In genomic region chr5:107705390-107706014, GRCh38 we compare ENCODE assay signal across 10 cellular contexts. TPM values are rescaled to one million over a fixed set of nuclear protein-coding genes. Genes with fewer than 3 reads are reported as not detected.
DNase-seq lines count a peak whose midpoint lies in the region; ATAC-seq, FAIRE-seq and TF ChIP-seq lines count a peak whose summit lies in the region.
"Had no signal": no experiment of that assay in that cellular context is flagged by ENCODE, and none has a peak within 500 bp of the region (broad histone marks: within the 10 kb centered on the region; RNA-seq: fewer than 3 reads in every experiment).

No MANE protein-coding gene starts in this region.

- H3K79me2 ChIP-seq in smooth muscle cell (ENCODE audit: low read depth), result no peaks in the 10 kb centered on the region

- 62% methylated on average over 5 of the region's 5 CpGs for WGBS in smooth muscle cell (ENCODE audit: low lambda C conversion rate)

- no peak overlapping the region for H3K27ac Mint-ChIP-seq in progenitor cell of endocrine pancreas
- no peak overlapping the region for H3K27ac Mint-ChIP-seq in activated T-helper 17 cell treated with anti-CD3 and anti-CD28 coated beads, Interleukin-2, amount 50 U/mL, for 72 hours
- H3K27ac Mint-ChIP-seq: T-helper 1 cell treated with Interleukin-12 subunit alpha and Interleukin-12 subunit beta and Interleukin-4 antibody, amounts not matched to agents 30 μg/mL and 1 μg/mL, for 36 hours had no signal

- H3K36me3 Mint-ChIP-seq in progenitor cell of endocrine pancreas (ENCODE audit: insufficient read depth), result peaks cover 2% of the 10 kb centered on the region
- no peaks in the 10 kb centered on the region for H3K36me3 Mint-ChIP-seq in activated T-helper 17 cell treated with anti-CD3 and anti-CD28 coated beads, Interleukin-2, amount 50 U/mL, for 72 hours (ENCODE audit: low read depth)

- no peaks in the 10 kb centered on the region for H3K36me3 ChIP-seq in WERI-Rb-1
- H3K36me3 ChIP-seq in smooth muscle cell (ENCODE audit: low read depth), result no peaks in the 10 kb centered on the region

- peaks cover 15% of the 10 kb centered on the region for H3K9me3 Mint-ChIP-seq in progenitor cell of endocrine pancreas (ENCODE audit: low read depth)
- H3K9me3 Mint-ChIP-seq in activated T-helper 17 cell treated with anti-CD3 and anti-CD28 coated beads, Interleukin-2, amount 50 U/mL, for 72 hours, result peaks cover 3% of the 10 kb centered on the region
- H3K9me3 Mint-ChIP-seq: T-helper 1 cell treated with Interleukin-12 subunit alpha and Interleukin-12 subunit beta and Interleukin-4 antibody, amounts not matched to agents 30 μg/mL and 1 μg/mL, for 36 hours had no signal

- peak overlapping the region; percentile 32 for H2AFZ ChIP-seq in smooth muscle cell (ENCODE audit: low read depth)

- H3K4me1 ChIP-seq in smooth muscle cell (ENCODE audit: low read depth), result peaks cover 7% of the 10 kb centered on the region

- H3K27ac ChIP-seq in WERI-Rb-1 (peak overlapping the region; percentile 41), smooth muscle cell (ENCODE audit: low read depth) (no peak overlapping the region)

- H3K27me3 Mint-ChIP-seq in progenitor cell of endocrine pancreas, result no peaks in the 10 kb centered on the region
- peaks cover 23% of the 10 kb centered on the region for H3K27me3 Mint-ChIP-seq in activated T-helper 17 cell treated with anti-CD3 and anti-CD28 coated beads, Interleukin-2, amount 50 U/mL, for 72 hours

- TF ChIP-seq CTCF in WERI-Rb-1 (IDR thresholded peaks at IDR 0.05; ENCODE audit: low read depth, low read length) (no peak), fibroblast of pulmonary artery (IDR thresholded peaks at IDR 0.05; ENCODE audit: low read length, missing control alignments) (no peak), smooth muscle cell (IDR thresholded peaks at IDR 0.05; ENCODE audit: borderline replicate concordance, insufficient read depth, poor library complexity, severe bottlenecking) (no peak), progenitor cell of endocrine pancreas (IDR thresholded peaks at IDR 0.05; ENCODE audit: unreplicated experiment) (no peak)

- H3K4me3 Mint-ChIP-seq in progenitor cell of endocrine pancreas (ENCODE audit: low read depth), result no peak overlapping the region
- H3K4me3 Mint-ChIP-seq in activated T-helper 17 cell treated with anti-CD3 and anti-CD28 coated beads, Interleukin-2, amount 50 U/mL, for 72 hours, result no peak overlapping the region
- H3K4me3 Mint-ChIP-seq: T-helper 1 cell treated with Interleukin-12 subunit alpha and Interleukin-12 subunit beta and Interleukin-4 antibody, amounts not matched to agents 30 μg/mL and 1 μg/mL, for 36 hours had no signal

- H3K27me3 ChIP-seq in WERI-Rb-1 (ENCODE audit: insufficient read depth, low read depth, severe bottlenecking) (no peaks in the 10 kb centered on the region), smooth muscle cell (ENCODE audit: low read depth) (no peaks in the 10 kb centered on the region)

- no peak for ATAC-seq in activated T-helper 17 cell treated with anti-CD3 and anti-CD28 coated beads, Interleukin-2, amount 50 U/mL, for 72 hours (replicated peaks)

- peak overlapping the region; percentile 68 for H3K4me2 ChIP-seq in smooth muscle cell

- no peak for TF ChIP-seq POLR2A in H54 (IDR thresholded peaks at IDR 0.05; ENCODE audit: low read depth, low read length)

- no peak for DNase-seq in H54 (ENCODE audit: insufficient read length, low spot score)
- no peak for DNase-seq in WERI-Rb-1
- DNase-seq in fibroblast of pulmonary artery (ENCODE audit: low read depth), result peak; percentile 3
- no peak for DNase-seq in smooth muscle cell (lab: John Stamatoyannopoulos, UW; ENCODE audit: unreplicated experiment)
- no peak for DNase-seq in progenitor cell of endocrine pancreas (ENCODE audit: low spot score, unreplicated experiment)
- DNase-seq in NCI-H1417 (lab: John Stamatoyannopoulos, UW), result no peak
- DNase-seq: activated CD4-positive, alpha-beta T cell treated with anti-CD3 and anti-CD28 coated beads, Interleukin-2, amount 50 U/mL, for 48 hours; activated naive CD4-positive, alpha-beta T cell treated with Interleukin-2 at 50 U/mL for 16 hours had no signal

- peak; percentile 66 for FAIRE-seq in H54 (lab: Jason Lieb, UNC)

- H3F3A ChIP-seq in smooth muscle cell (ENCODE audit: low read depth), result no peaks in the 10 kb centered on the region

- H3K4me3 ChIP-seq in WERI-Rb-1 (ENCODE audit: low read depth, low read length) (peak overlapping the region; percentile 21), fibroblast of pulmonary artery (replicated peaks; ENCODE audit: low read depth, low read length) (no peak overlapping the region), smooth muscle cell (peak overlapping the region; percentile 19)

- no peaks in the 10 kb centered on the region for H3K4me1 Mint-ChIP-seq in progenitor cell of endocrine pancreas (ENCODE audit: low read depth)
- no peaks in the 10 kb centered on the region for H3K4me1 Mint-ChIP-seq in activated T-helper 17 cell treated with anti-CD3 and anti-CD28 coated beads, Interleukin-2, amount 50 U/mL, for 72 hours

- H4K20me1 ChIP-seq in smooth muscle cell (ENCODE audit: low read depth), result no peaks in the 10 kb centered on the region

- no peak overlapping the region for H3K9ac ChIP-seq in smooth muscle cell (ENCODE audit: low read depth)

- H3K9me3 ChIP-seq in WERI-Rb-1 (ENCODE audit: severe bottlenecking) (no peaks in the 10 kb centered on the region), smooth muscle cell (replicated peaks; ENCODE audit: low read depth) (no peaks in the 10 kb centered on the region)

RNA-seq across cellular contexts. Expression of gene EFNA5, which starts 34.8 kb away (rescaled TPM):
- total RNA-seq in smooth muscle cell (1.7 and 8.8 TPM in 2 replicates), progenitor cell of endocrine pancreas (12.0 and 16.7 TPM in 2 replicates)
- polyA plus RNA-seq in smooth muscle cell, result 0.32 and 0.97 TPM in 2 replicates
- total RNA-seq in activated T-helper 17 cell treated with anti-CD3 and anti-CD28 coated beads, Interleukin-2, amount 50 U/mL, for 72 hours, result not detected
